Comparison of ENCODE assay signal across 9 cellular contexts in the genomic region with DNA sequence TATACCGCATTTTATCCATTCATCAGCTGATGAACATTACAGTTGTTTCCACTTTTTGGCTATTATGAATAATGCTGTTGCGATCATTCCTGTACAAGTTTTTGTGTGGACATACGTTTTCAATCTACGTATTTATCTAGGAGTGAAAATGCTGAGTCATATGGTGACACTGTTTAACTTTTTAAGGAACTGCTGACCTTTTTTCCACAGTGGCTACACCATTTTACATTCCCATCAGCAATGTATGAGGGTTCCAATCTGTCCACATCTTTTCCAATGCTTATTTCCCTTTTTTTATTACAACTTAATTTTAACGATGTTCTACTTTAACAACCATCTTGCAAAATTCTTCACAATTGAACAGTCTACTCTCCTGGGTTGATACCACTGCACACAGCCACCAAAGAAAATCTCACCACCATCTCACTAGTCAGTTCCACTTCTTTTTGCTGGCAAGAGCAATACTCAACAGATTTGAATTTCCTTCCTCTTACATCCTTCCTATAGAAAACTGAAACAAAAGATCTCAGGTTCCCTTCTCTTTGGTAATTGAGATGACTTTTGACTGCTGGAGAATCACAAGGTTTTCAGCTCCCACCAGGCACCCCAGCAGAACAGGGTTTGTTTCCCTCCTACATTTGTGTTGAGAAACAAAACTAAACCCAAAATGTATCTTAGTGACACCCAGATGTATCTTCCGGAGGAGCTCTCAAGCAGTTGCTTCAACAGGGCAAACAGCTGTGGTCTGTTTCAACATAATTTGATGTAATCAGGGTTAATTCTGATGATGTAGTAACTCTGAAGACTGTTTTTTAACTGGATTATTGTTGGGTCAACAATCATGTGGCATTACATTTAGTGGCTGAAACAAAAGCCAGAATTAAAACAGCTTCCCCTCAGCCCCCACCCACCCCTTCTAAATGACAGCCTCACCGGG. TPM values are rescaled to one million over a fixed set of nuclear protein-coding genes. Genes with fewer than 3 reads are reported as not detected.
DNase-seq lines count a peak whose midpoint lies in the region; ATAC-seq and TF ChIP-seq lines count a peak whose summit lies in the region.
"Had no signal": no experiment of that assay in that cellular context is flagged by ENCODE, and none has a peak within 500 bp of the region (broad histone marks: within the 10 kb centered on the region; RNA-seq: fewer than 3 reads in every experiment).

No MANE protein-coding gene starts in this region.

- H3K9me3 ChIP-seq in neural progenitor cell (ENCODE audit: low read depth), result no peaks in the 10 kb centered on the region

- no peak for DNase-seq in activated T-helper 1 cell treated with anti-CD3 and anti-CD28 coated beads, Interleukin-12 subunit alpha, Interleukin-12 subunit beta, Interleukin-2, Interleukin-4 antibody, amounts not matched to agents 30 ng/mL and 10 ng/mL and 1 ng/mL, durations not matched to agents 14 hours and 24 hours and 36 hours (ENCODE audit: low spot score)
- no peak for DNase-seq in neural progenitor cell (ENCODE audit: low spot score)
- DNase-seq in stimulated activated CD4-positive, alpha-beta T cell treated with anti-CD3 and anti-CD28 coated beads, Interleukin-15, amount 100 ng/mL, for 24 hours, result no peak
- no peak for DNase-seq in NCI-H510A treated with DMSO at 0.1 percent for 48 hours (lab: John Stamatoyannopoulos, UW)
- DNase-seq in NCI-H446 treated with DMSO at 0.1 percent for 48 hours (lab: John Stamatoyannopoulos, UW), result no peak
- DNase-seq: activated naive CD4-positive, alpha-beta T cell treated with Interleukin-2 at 50 U/mL for 16 hours had no signal

- H3K36me3 Mint-ChIP-seq in activated T-helper 1 cell treated with anti-CD3 and anti-CD28 coated beads, Interleukin-12 subunit alpha, Interleukin-12 subunit beta, Interleukin-2, Interleukin-4 antibody, amounts not matched to agents 30 ng/mL and 10 ng/mL and 1 ng/mL, durations not matched to agents 14 hours and 24 hours and 36 hours (ENCODE audit: low read depth), result peaks cover 19% of the 10 kb centered on the region
- H3K36me3 Mint-ChIP-seq in neural progenitor cell, result no peaks in the 10 kb centered on the region

- no peaks in the 10 kb centered on the region for H3K36me3 ChIP-seq in neural progenitor cell

- H3K4me1 ChIP-seq in neural progenitor cell, result peaks cover 11% of the 10 kb centered on the region

- H3K9ac ChIP-seq in neural progenitor cell, result no peak overlapping the region

- peak overlapping the region; percentile 57 for H3K27ac Mint-ChIP-seq in activated T-helper 1 cell treated with anti-CD3 and anti-CD28 coated beads, Interleukin-12 subunit alpha, Interleukin-12 subunit beta, Interleukin-2, Interleukin-4 antibody, amounts not matched to agents 30 ng/mL and 10 ng/mL and 1 ng/mL, durations not matched to agents 14 hours and 24 hours and 36 hours
- no peak overlapping the region for H3K27ac Mint-ChIP-seq in neural progenitor cell

- no peaks in the 10 kb centered on the region for H3K27me3 Mint-ChIP-seq in activated T-helper 1 cell treated with anti-CD3 and anti-CD28 coated beads, Interleukin-12 subunit alpha, Interleukin-12 subunit beta, Interleukin-2, Interleukin-4 antibody, amounts not matched to agents 30 ng/mL and 10 ng/mL and 1 ng/mL, durations not matched to agents 14 hours and 24 hours and 36 hours (ENCODE audit: insufficient read depth)
- peaks cover 7% of the 10 kb centered on the region for H3K27me3 Mint-ChIP-seq in neural progenitor cell (ENCODE audit: insufficient read depth, low read depth)

- no peaks in the 10 kb centered on the region for H3F3A ChIP-seq in neural progenitor cell (ENCODE audit: low read depth)

- no peak overlapping the region for H3K4me3 ChIP-seq in neural progenitor cell

- no peaks in the 10 kb centered on the region for H3K79me2 ChIP-seq in neural progenitor cell (ENCODE audit: low read depth)

- H3K4me3 Mint-ChIP-seq in activated T-helper 1 cell treated with anti-CD3 and anti-CD28 coated beads, Interleukin-12 subunit alpha, Interleukin-12 subunit beta, Interleukin-2, Interleukin-4 antibody, amounts not matched to agents 30 ng/mL and 10 ng/mL and 1 ng/mL, durations not matched to agents 14 hours and 24 hours and 36 hours, result peak overlapping the region; percentile 55
- H3K4me3 Mint-ChIP-seq in neural progenitor cell, result no peak overlapping the region

- H2AFZ ChIP-seq in neural progenitor cell (replicated peaks), result no peak overlapping the region

- H3K27ac ChIP-seq in neural progenitor cell, result no peak overlapping the region

- peaks cover 4% of the 10 kb centered on the region for H3K27me3 ChIP-seq in neural progenitor cell

- TF ChIP-seq CTCF in neural progenitor cell (IDR thresholded peaks at IDR 0.05), result no peak

- H3K4me1 Mint-ChIP-seq in activated T-helper 1 cell treated with anti-CD3 and anti-CD28 coated beads, Interleukin-12 subunit alpha, Interleukin-12 subunit beta, Interleukin-2, Interleukin-4 antibody, amounts not matched to agents 30 ng/mL and 10 ng/mL and 1 ng/mL, durations not matched to agents 14 hours and 24 hours and 36 hours (ENCODE audit: low read depth), result peaks cover 68% of the 10 kb centered on the region
- H3K4me1 Mint-ChIP-seq in neural progenitor cell, result peaks cover 8% of the 10 kb centered on the region

- intact Hi-C loops in activated T-helper 1 cell treated with anti-CD3 and anti-CD28 coated beads, Interleukin-12 subunit alpha, Interleukin-12 subunit beta, Interleukin-2, Interleukin-4 antibody, amounts not matched to agents 30 ng/mL and 10 ng/mL and 1 ng/mL, durations not matched to agents 14 hours and 24 hours and 36 hours (cut with micrococcal nuclease), result no loop called here

- no peaks in the 10 kb centered on the region for H3K9me3 Mint-ChIP-seq in activated T-helper 1 cell treated with anti-CD3 and anti-CD28 coated beads, Interleukin-12 subunit alpha, Interleukin-12 subunit beta, Interleukin-2, Interleukin-4 antibody, amounts not matched to agents 30 ng/mL and 10 ng/mL and 1 ng/mL, durations not matched to agents 14 hours and 24 hours and 36 hours
- no peaks in the 10 kb centered on the region for H3K9me3 Mint-ChIP-seq in neural progenitor cell

- peak overlapping the region; percentile 14 for H3K4me2 ChIP-seq in neural progenitor cell

- ATAC-seq in GM19023 (IDR thresholded peaks at IDR 0.05; ENCODE audit: unreplicated experiment), result peak; percentile 27
- peak; percentile 34 for ATAC-seq in HG03354 (IDR thresholded peaks at IDR 0.05; ENCODE audit: poor library complexity, severe bottlenecking, unreplicated experiment)
- no peak for ATAC-seq in HG03159 (IDR thresholded peaks at IDR 0.05; ENCODE audit: unreplicated experiment)

- no peaks in the 10 kb centered on the region for H4K20me1 ChIP-seq in neural progenitor cell (ENCODE audit: low read depth)

RNA-seq across cellular contexts. Expression of gene GAB2, which starts 7.0 kb away (rescaled TPM):
- total RNA-seq in activated T-helper 1 cell treated with anti-CD3 and anti-CD28 coated beads, Interleukin-12 subunit alpha, Interleukin-12 subunit beta, Interleukin-2, Interleukin-4 antibody, amounts not matched to agents 30 ng/mL and 10 ng/mL and 1 ng/mL, durations not matched to agents 14 hours and 24 hours and 36 hours, result 15.9 and 16.0 TPM in 2 replicates
- 11.1 and 21.6 TPM in 2 replicates for total RNA-seq in neural progenitor cell (ENCODE audit: low replicate concordance)
